9 cellular contexts compared by ENCODE assay signal in the genomic region with DNA sequence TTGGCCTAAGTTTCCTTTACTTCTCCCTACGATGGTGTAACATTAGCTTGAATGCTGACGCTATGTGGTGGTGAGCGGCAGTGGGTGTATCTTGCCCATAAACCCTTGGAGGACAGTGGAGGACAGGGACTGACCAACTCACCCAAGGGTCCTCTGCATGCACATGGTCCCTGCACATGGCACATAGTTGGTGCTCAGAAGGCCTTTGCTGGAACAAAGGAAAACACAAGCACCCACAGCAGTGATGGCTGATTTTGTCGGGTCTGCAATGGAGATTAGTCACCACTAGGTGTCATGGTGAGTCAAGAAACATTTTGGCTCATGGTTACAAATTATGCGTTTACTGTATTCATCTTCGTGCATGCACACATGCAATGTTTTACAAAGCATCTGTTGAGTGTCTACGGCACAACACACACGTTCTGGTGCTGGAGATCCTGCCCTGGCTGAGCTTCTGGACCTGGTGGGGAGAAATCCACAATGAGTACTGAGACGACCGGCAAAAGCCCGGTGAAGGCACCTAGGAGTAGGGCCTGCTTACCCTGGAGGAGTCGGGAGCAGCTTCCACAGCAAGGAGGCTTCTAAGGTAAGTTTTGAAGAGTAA. TPM values are rescaled to one million over a fixed set of nuclear protein-coding genes. Genes with fewer than 3 reads are reported as not detected.
A peak's percentile ranks its signal among the peaks of the same experiment; 100 is the strongest.
DNase-seq lines count a peak whose midpoint lies in the region; ATAC-seq and TF ChIP-seq lines count a peak whose summit lies in the region.
"Had no signal": no experiment of that assay in that cellular context is flagged by ENCODE, and none has a peak within 500 bp of the region (broad histone marks: within the 10 kb centered on the region; RNA-seq: fewer than 3 reads in every experiment).

No MANE protein-coding gene starts in this region.

- H3K9me3 ChIP-seq in lower lobe of right lung, result no peaks in the 10 kb centered on the region
- H3K9me3 ChIP-seq in transverse colon, result no peaks in the 10 kb centered on the region
- H3K9me3 ChIP-seq in aorta (ENCODE audit: control insufficient read depth, low read length), result no peaks in the 10 kb centered on the region
- H3K9me3 ChIP-seq: BLaER1 had no signal

- ATAC-seq in lower lobe of right lung, result peak; percentile 53 to 60
- no peak for ATAC-seq in aorta (ENCODE audit: low FRiP score)

- H3K4me3 ChIP-seq in lower lobe of right lung (no peak overlapping the region), transverse colon (no peak overlapping the region), aorta (ENCODE audit: low read length in 2 of 2) (no peak overlapping the region)
- H3K4me3 ChIP-seq: BLaER1 had no signal

- peaks cover 6% of the 10 kb centered on the region for H3K27me3 Mint-ChIP-seq in dendritic cell treated with granulocyte-macrophage colony-stimulating factor and Interleukin-4, amounts not matched to agents 40 ng/mL and 50 ng/mL, for 4 days

- no peaks in the 10 kb centered on the region for H3K36me3 Mint-ChIP-seq in dendritic cell treated with granulocyte-macrophage colony-stimulating factor and Interleukin-4, amounts not matched to agents 40 ng/mL and 50 ng/mL, for 4 days (ENCODE audit: low read depth)

- H3K27me3 ChIP-seq in lower lobe of right lung (ENCODE audit: low read depth), result no peaks in the 10 kb centered on the region
- H3K27me3 ChIP-seq in transverse colon, result no peaks in the 10 kb centered on the region
- H3K27me3 ChIP-seq in aorta (ENCODE audit: control insufficient read depth in 1 of 2, insufficient read depth in 2 of 2, low read length in 1 of 2), result no peaks in the 10 kb centered on the region
- H3K27me3 ChIP-seq: BLaER1 had no signal

- TF ChIP-seq CTCF in lower lobe of right lung (IDR thresholded peaks at IDR 0.05), result peak; percentile 81
- peak; percentile 74 to 78 (median 77) for TF ChIP-seq CTCF in transverse colon (IDR thresholded peaks at IDR 0.05)

- peak; percentile 86 for TF ChIP-seq RAD21 in Ishikawa (IDR thresholded peaks at IDR 0.05; ENCODE audit: low read depth)

- in situ Hi-C loops in transverse colon (cut with MboI; ENCODE audit: low pct_ligation_motif_present in 1 of 4, low pct_unique_long_range_greater_than_20kb in 1 of 4, low sequenced_read_pairs in 3 of 4), result loop anchor here in 3 of 4 donors (10.0 to 25.0 kb wide), 3 partner anchors 378 to 388 kb away; no protein-coding TSS in a partner anchor

- TF ChIP-seq POLR2A in transverse colon (IDR thresholded peaks at IDR 0.05), result no peak

- H3K4me1 ChIP-seq in lower lobe of right lung, result no peaks in the 10 kb centered on the region
- peaks cover 0 to 9% (median 0%) of the 10 kb centered on the region in 4 donors for H3K4me1 ChIP-seq in transverse colon
- no peaks in the 10 kb centered on the region for H3K4me1 ChIP-seq in aorta (ENCODE audit: control insufficient read depth in 1 of 2, insufficient read depth in 2 of 2, low read length in 2 of 2)
- H3K4me1 ChIP-seq: BLaER1 had no signal

- DNase-seq in DMS79 treated with DMSO at 0.1 percent for 48 hours (lab: John Stamatoyannopoulos, UW), result peak; percentile 5
- no peak for DNase-seq in DMS79 (lab: John Stamatoyannopoulos, UW)
- DNase-seq in SKM-1 treated with dmso at 0.1 percent for 144 hours (lab: John Stamatoyannopoulos, UW; ENCODE audit: unreplicated experiment), result peak; percentile 34
- no peak for DNase-seq in lower lobe of right lung
- DNase-seq in transverse colon, result peak; percentile 20
- DNase-seq in aorta, result no peak

- H3K4me3 Mint-ChIP-seq in dendritic cell treated with granulocyte-macrophage colony-stimulating factor and Interleukin-4, amounts not matched to agents 40 ng/mL and 50 ng/mL, for 4 days, result peak overlapping the region; percentile 17

- H3K4me1 Mint-ChIP-seq in dendritic cell treated with granulocyte-macrophage colony-stimulating factor and Interleukin-4, amounts not matched to agents 40 ng/mL and 50 ng/mL, for 4 days (ENCODE audit: low read depth), result no peaks in the 10 kb centered on the region

- H3K36me3 ChIP-seq in lower lobe of right lung, result no peaks in the 10 kb centered on the region
- H3K36me3 ChIP-seq in transverse colon, result no peaks in the 10 kb centered on the region
- no peaks in the 10 kb centered on the region for H3K36me3 ChIP-seq in aorta (ENCODE audit: control insufficient read depth in 1 of 2, insufficient read depth in 2 of 2, low read length in 1 of 2)
- H3K36me3 ChIP-seq: BLaER1 had no signal

- H3K27ac ChIP-seq in lower lobe of right lung (no peak overlapping the region), transverse colon (no peak overlapping the region), aorta (ENCODE audit: low read depth in 1 of 2, low read length in 2 of 2) (no peak overlapping the region)
- H3K27ac ChIP-seq: BLaER1 had no signal

- no peaks in the 10 kb centered on the region for H3K9me3 Mint-ChIP-seq in dendritic cell treated with granulocyte-macrophage colony-stimulating factor and Interleukin-4, amounts not matched to agents 40 ng/mL and 50 ng/mL, for 4 days

- TF ChIP-seq EP300 in Ishikawa (IDR thresholded peaks at IDR 0.05; ENCODE audit: borderline replicate concordance), result no peak
- no peak for TF ChIP-seq EP300 in transverse colon (IDR thresholded peaks at IDR 0.05; ENCODE audit: low read depth)

- 55 to 78% methylated on average over 3 to 12 of the region's 12 CpGs for WGBS in transverse colon (ENCODE audit: low coverage in 1 of 2), 2 donors
- 57 to 58% methylated on average over 12 of the region's 12 CpGs for WGBS in aorta, 2 donors

- intact Hi-C loops in dendritic cell treated with granulocyte-macrophage colony-stimulating factor and Interleukin-4, amounts not matched to agents 40 ng/mL and 50 ng/mL, for 4 days (cut with micrococcal nuclease), result loop anchor here (1.0 kb wide), 1 partner anchor 378 kb away; no protein-coding TSS in a partner anchor
- intact Hi-C loops in lower lobe of right lung (cut with DNase I) (loop anchor here (5.0 kb wide), 1 partner anchor 380 kb away; no protein-coding TSS in a partner anchor), transverse colon (cut with DNase I; ENCODE audit: low total_unique reads) (loop anchor here (5.0 kb wide), 1 partner anchor 380 kb away; no protein-coding TSS in a partner anchor), aorta (cut with DNase I) (loop anchor here (2.0 to 10.0 kb wide), 4 partner anchors 125 to 380 kb away; partner anchors contain the start of gene NPAS2 (in 1 of the 2))

- no peak overlapping the region for H3K27ac Mint-ChIP-seq in dendritic cell treated with granulocyte-macrophage colony-stimulating factor and Interleukin-4, amounts not matched to agents 40 ng/mL and 50 ng/mL, for 4 days

TF ChIP-seq in Ishikawa, 13 proteins besides CTCF, POLR2A, EP300 and RAD21:
- TF ChIP-seq TAF1 (IDR thresholded peaks at IDR 0.05; ENCODE audit: low read depth) (no peak), CREB1 (IDR thresholded peaks at IDR 0.05; ENCODE audit: low read depth) (no peak), EGR1 (IDR thresholded peaks at IDR 0.05) (no peak), TCF12 (IDR thresholded peaks at IDR 0.05; ENCODE audit: low read depth) (no peak), CEBPB (IDR thresholded peaks at IDR 0.05) (no peak), NFIC (IDR thresholded peaks at IDR 0.05) (no peak), FOXM1 (IDR thresholded peaks at IDR 0.05; ENCODE audit: borderline replicate concordance, low read depth) (no peak), YY1 (IDR thresholded peaks at IDR 0.05; ENCODE audit: low read depth) (no peak), ZBTB7A (IDR thresholded peaks at IDR 0.05; ENCODE audit: low read depth) (no peak), TEAD4 (IDR thresholded peaks at IDR 0.05) (no peak), USF1 (IDR thresholded peaks at IDR 0.05) (no peak)
- TF ChIP-seq, protein P1, sequence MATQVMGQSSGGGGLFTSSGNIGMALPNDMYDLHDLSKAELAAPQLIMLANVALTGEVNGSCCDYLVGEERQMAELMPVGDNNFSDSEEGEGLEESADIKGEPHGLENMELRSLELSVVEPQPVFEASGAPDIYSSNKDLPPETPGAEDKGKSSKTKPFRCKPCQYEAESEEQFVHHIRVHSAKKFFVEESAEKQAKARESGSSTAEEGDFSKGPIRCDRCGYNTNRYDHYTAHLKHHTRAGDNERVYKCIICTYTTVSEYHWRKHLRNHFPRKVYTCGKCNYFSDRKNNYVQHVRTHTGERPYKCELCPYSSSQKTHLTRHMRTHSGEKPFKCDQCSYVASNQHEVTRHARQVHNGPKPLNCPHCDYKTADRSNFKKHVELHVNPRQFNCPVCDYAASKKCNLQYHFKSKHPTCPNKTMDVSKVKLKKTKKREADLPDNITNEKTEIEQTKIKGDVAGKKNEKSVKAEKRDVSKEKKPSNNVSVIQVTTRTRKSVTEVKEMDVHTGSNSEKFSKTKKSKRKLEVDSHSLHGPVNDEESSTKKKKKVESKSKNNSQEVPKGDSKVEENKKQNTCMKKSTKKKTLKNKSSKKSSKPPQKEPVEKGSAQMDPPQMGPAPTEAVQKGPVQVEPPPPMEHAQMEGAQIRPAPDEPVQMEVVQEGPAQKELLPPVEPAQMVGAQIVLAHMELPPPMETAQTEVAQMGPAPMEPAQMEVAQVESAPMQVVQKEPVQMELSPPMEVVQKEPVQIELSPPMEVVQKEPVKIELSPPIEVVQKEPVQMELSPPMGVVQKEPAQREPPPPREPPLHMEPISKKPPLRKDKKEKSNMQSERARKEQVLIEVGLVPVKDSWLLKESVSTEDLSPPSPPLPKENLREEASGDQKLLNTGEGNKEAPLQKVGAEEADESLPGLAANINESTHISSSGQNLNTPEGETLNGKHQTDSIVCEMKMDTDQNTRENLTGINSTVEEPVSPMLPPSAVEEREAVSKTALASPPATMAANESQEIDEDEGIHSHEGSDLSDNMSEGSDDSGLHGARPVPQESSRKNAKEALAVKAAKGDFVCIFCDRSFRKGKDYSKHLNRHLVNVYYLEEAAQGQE (IDR thresholded peaks at IDR 0.05; ENCODE audit: low read depth), result no peak
- TF ChIP-seq, protein P2, sequence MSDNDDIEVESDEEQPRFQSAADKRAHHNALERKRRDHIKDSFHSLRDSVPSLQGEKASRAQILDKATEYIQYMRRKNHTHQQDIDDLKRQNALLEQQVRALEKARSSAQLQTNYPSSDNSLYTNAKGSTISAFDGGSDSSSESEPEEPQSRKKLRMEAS (IDR thresholded peaks at IDR 0.05), result no peak

RNA-seq across cellular contexts. Expression of gene PDCL3, which starts 44.0 kb away (rescaled TPM):
- total RNA-seq in lower lobe of right lung (16.0 TPM), transverse colon (10 to 100 TPM in 2 of 4 donors, 1 to 10 TPM in 1, not detected in 1; 2.2 to 17.3 (median 15.8) TPM), aorta (10 to 100 TPM; 15.8 to 24.7 TPM)
- 10 to 100 TPM; 18.0 to 50.8 TPM for polyA plus RNA-seq in aorta

Comparison
In these comparisons a context has a peak if more than half of its experiments do, and no peak if none do; other contexts are left out.
1. DNase-seq: peak in DMS79 treated with DMSO at 0.1 percent for 48 hours (single experiment), SKM-1 treated with dmso at 0.1 percent for 144 hours (single experiment) and transverse colon (single experiment); none in DMS79 (single experiment), lower lobe of right lung (single experiment) and aorta (0 of 2).